In the genomic region with DNA sequence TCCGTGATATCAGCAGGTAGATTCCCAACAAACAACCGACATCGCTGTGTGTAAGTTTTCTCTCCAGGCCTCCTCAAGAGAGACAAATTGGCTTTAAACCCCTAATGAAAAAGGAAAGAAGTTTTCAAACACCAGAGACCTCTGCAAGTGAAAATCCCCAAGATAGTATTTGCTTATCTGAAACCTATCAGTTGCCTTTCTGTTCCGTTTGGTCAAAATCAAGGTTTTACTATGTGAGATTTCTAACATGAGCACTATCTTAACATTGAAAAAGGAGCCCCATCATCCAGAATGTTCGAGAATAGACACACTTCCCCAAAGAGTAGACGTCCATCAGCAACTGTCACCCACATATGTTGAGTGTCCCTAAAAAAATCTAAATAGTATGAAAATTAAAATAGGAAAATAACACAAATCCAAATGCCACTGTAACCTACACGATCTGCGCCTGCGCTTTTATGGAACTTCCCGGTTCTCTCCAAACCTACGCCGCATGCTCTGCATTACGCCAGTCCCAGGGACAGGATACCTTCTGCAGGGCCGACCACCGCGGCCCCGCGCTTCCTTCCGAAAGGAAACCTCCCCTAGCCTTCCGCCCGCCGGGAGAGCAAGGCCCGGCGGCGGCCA, we compare ENCODE assay signal across 8 cellular contexts. TPM values are rescaled to one million over a fixed set of nuclear protein-coding genes. Genes with fewer than 3 reads are reported as not detected.
DNase-seq lines count a peak whose midpoint lies in the region; ATAC-seq and TF ChIP-seq lines count a peak whose summit lies in the region.

No MANE protein-coding gene starts in this region.

- H3K9me3 Mint-ChIP-seq in CD4-positive, alpha-beta T cell: no peaks in the 10 kb centered on the region
- H3K9me3 Mint-ChIP-seq in endodermal cell: no peaks in the 10 kb centered on the region

- H3K18ac ChIP-seq in neuronal stem cell (ENCODE audit: low read length): no peak overlapping the region

- no peaks in the 10 kb centered on the region for H3K9me3 ChIP-seq in CD4-positive, alpha-beta T cell (ENCODE audit: control insufficient read depth, low read length)
- no peaks in the 10 kb centered on the region for H3K9me3 ChIP-seq in NT2/D1 (ENCODE audit: insufficient read depth, low read length)
- H3K9me3 ChIP-seq in endodermal cell (ENCODE audit: control insufficient read depth, low read length): no peaks in the 10 kb centered on the region
- H3K9me3 ChIP-seq in neuronal stem cell (replicated peaks in 1 of 2; ENCODE audit: control insufficient read depth in 2 of 2, insufficient read depth in 1 of 2, low read depth in 1 of 2, low read length in 2 of 2): no peaks in the 10 kb centered on the region

- POLR2A ChIA-PET in CD4-positive, alpha-beta T cell (lab: Charles Lee): interaction anchor here (0.8 to 1.1 kb wide), 3 partner anchors 10 to 113 kb away, joined by 3 to 6 read pairs (median 5); partner anchors contain the start of gene ZMYM1

- H3K4me2 ChIP-seq in neuronal stem cell (ENCODE audit: insufficient read depth, low read length, poor library complexity, severe bottlenecking): peak overlapping the region; percentile 47

- CTCF ChIA-PET in CD4-positive, alpha-beta T cell (lab: Charles Lee): no interaction called here

- H3K9ac ChIP-seq in NT2/D1 (ENCODE audit: insufficient read length, low read depth) (peak overlapping the region; percentile 87), endodermal cell (ENCODE audit: extremely low read depth, low read length, poor library complexity, severe bottlenecking) (peak overlapping the region; percentile 98), neuronal stem cell (ENCODE audit: low read depth, low read length, poor library complexity) (peak overlapping the region; percentile 83)

- H3K4me1 Mint-ChIP-seq in CD4-positive, alpha-beta T cell (ENCODE audit: low read depth): peaks cover 68% of the 10 kb centered on the region
- H3K4me1 Mint-ChIP-seq in endodermal cell: peaks cover 35% of the 10 kb centered on the region

- H3K4ac ChIP-seq in neuronal stem cell (ENCODE audit: low read length): no peak overlapping the region

- no peak for ATAC-seq in CD4-positive, alpha-beta T cell (ENCODE audit: poor library complexity)
- no peak for ATAC-seq in GM19467 (IDR thresholded peaks at IDR 0.05; ENCODE audit: unreplicated experiment)
- no peak for ATAC-seq in omental fat pad (ENCODE audit: low FRiP score)

- H3K27me3 ChIP-seq in CD4-positive, alpha-beta T cell (ENCODE audit: control insufficient read depth, insufficient read depth, low read length): no peaks in the 10 kb centered on the region
- H3K27me3 ChIP-seq in NT2/D1 (ENCODE audit: insufficient read depth, insufficient read length): no peaks in the 10 kb centered on the region
- no peaks in the 10 kb centered on the region for H3K27me3 ChIP-seq in endodermal cell (ENCODE audit: control insufficient read depth, insufficient read depth, low read length, poor library complexity, severe bottlenecking)
- H3K27me3 ChIP-seq in neuronal stem cell (ENCODE audit: control insufficient read depth in 3 of 3, insufficient read depth in 3 of 3, low read depth in 1 of 3, low read length in 3 of 3): no peaks in the 10 kb centered on the region

- intact Hi-C loops in CD4-positive, alpha-beta T cell (cut with DNase I, micrococcal nuclease): loop anchor here (2.0 to 10.0 kb wide), 7 partner anchors 109 to 573 kb away; partner anchors contain the start of genes CLSPN (in 1 of the 2), KIAA0319L (in 1 of the 2), NCDN (in 1 of the 2) and PSMB2 (in 1 of the 2)

- no peak overlapping the region for H2BK12ac ChIP-seq in neuronal stem cell (ENCODE audit: low read length)

- H3K36me3 ChIP-seq in NT2/D1 (ENCODE audit: insufficient read depth, insufficient read length, low read length) (peaks cover 54% of the 10 kb centered on the region), endodermal cell (ENCODE audit: control insufficient read depth, insufficient read depth, low read length) (peaks cover 52% of the 10 kb centered on the region), neuronal stem cell (replicated peaks in 1 of 2; ENCODE audit: control insufficient read depth in 2 of 2, insufficient read depth in 2 of 2, low read length in 2 of 2) (peaks cover 39 to 53% of the 10 kb centered on the region in 2 donors)

- H2BK15ac ChIP-seq in neuronal stem cell (ENCODE audit: low read length): no peak overlapping the region

- H3K4me3 ChIP-seq in NT2/D1 (ENCODE audit: insufficient read length, low read depth) (peak overlapping the region; percentile 89), endodermal cell (ENCODE audit: low read length) (peak overlapping the region; percentile 98), neuronal stem cell (ENCODE audit: low read length in 2 of 2) (peak overlapping the region; percentile 85 to 99)

- no peak overlapping the region for H2AFZ ChIP-seq in neuronal stem cell (ENCODE audit: low read length)

- no peak for TF ChIP-seq CTCF in CD4-positive, alpha-beta T cell (IDR thresholded peaks at IDR 0.05)
- TF ChIP-seq CTCF in endodermal cell (conservative IDR thresholded peaks at IDR 0.05) (no peak), omental fat pad (IDR thresholded peaks at IDR 0.05) (no peak)

- no peak overlapping the region for H4K8ac ChIP-seq in neuronal stem cell (ENCODE audit: low read depth, low read length)

- H4K91ac ChIP-seq in neuronal stem cell (ENCODE audit: low read depth, low read length, poor library complexity): no peak overlapping the region

- WGBS in endodermal cell (ENCODE audit: insufficient coverage in 1 of 2, insufficient read length in 1 of 2), 2 experiments: 0 to 4% methylated on average over 4 to 25 of the region's 25 CpGs
- no CpG with 5 or more reads among the region's 25 CpGs for WGBS in neuronal stem cell (ENCODE audit: extremely low coverage in 2 of 2, insufficient read length in 2 of 2, insufficient replicate concordance in 1 of 2), 2 donors

- no peak overlapping the region for H2AK5ac ChIP-seq in neuronal stem cell (ENCODE audit: low read depth, low read length)

- no peak overlapping the region for H3K27ac ChIP-seq in CD4-positive, alpha-beta T cell (ENCODE audit: low read depth, low read length)
- no peak overlapping the region for H3K27ac ChIP-seq in endodermal cell (ENCODE audit: low read depth, low read length)
- H3K27ac ChIP-seq in neuronal stem cell (replicated peaks; ENCODE audit: low read length): no peak overlapping the region

- peak overlapping the region; percentile 100 for H3K23ac ChIP-seq in neuronal stem cell (ENCODE audit: low read depth, low read length, poor library complexity)

- peak overlapping the region; percentile 92 for H3K4me3 Mint-ChIP-seq in CD4-positive, alpha-beta T cell
- H3K4me3 Mint-ChIP-seq in endodermal cell: peak overlapping the region; percentile 93

- H3K27ac Mint-ChIP-seq in CD4-positive, alpha-beta T cell: peak overlapping the region; percentile 97
- H3K27ac Mint-ChIP-seq in endodermal cell: peak overlapping the region; percentile 95

- no peak overlapping the region for H3K14ac ChIP-seq in neuronal stem cell (ENCODE audit: low read length)

- peak overlapping the region; percentile 98 for H2BK5ac ChIP-seq in neuronal stem cell (ENCODE audit: low read length)

- no peak for DNase-seq in CD4-positive, alpha-beta T cell
- DNase-seq in NT2/D1 (ENCODE audit: low read depth, low spot score) (no peak), endodermal cell (no peak), neuronal stem cell (ENCODE audit: low spot score) (no peak), RKO (ENCODE audit: low spot score) (no peak), omental fat pad (ENCODE audit: low spot score) (no peak), COLO668 (lab: John Stamatoyannopoulos, UW; ENCODE audit: unreplicated experiment) (no peak)

- H3K36me3 Mint-ChIP-seq in CD4-positive, alpha-beta T cell (ENCODE audit: low read depth): peaks cover 64% of the 10 kb centered on the region
- H3K36me3 Mint-ChIP-seq in endodermal cell (ENCODE audit: low read depth): peaks cover 53% of the 10 kb centered on the region

- no peaks in the 10 kb centered on the region for H3K27me3 Mint-ChIP-seq in CD4-positive, alpha-beta T cell
- peaks cover 2% of the 10 kb centered on the region for H3K27me3 Mint-ChIP-seq in endodermal cell (ENCODE audit: insufficient read depth)

- H3K4me1 ChIP-seq in NT2/D1 (ENCODE audit: insufficient read depth, insufficient read length): no peaks in the 10 kb centered on the region
- peaks cover 3% of the 10 kb centered on the region for H3K4me1 ChIP-seq in endodermal cell (ENCODE audit: control insufficient read depth, insufficient read depth, low read length)
- H3K4me1 ChIP-seq in neuronal stem cell (ENCODE audit: control insufficient read depth in 2 of 2, insufficient read depth in 1 of 2, low read depth in 1 of 2, low read length in 2 of 2): peaks cover 5 to 10% of the 10 kb centered on the region in 2 donors

- H2BK120ac ChIP-seq in neuronal stem cell (ENCODE audit: low read depth, low read length): no peak overlapping the region

- peaks cover 11% of the 10 kb centered on the region for H3K79me1 ChIP-seq in neuronal stem cell (ENCODE audit: low read depth, low read length)

RNA-seq across cellular contexts. Expression of gene SFPQ, which starts 1.4 kb away (rescaled TPM):
- total RNA-seq in CD4-positive, alpha-beta T cell: 100 to 1,000 TPM; 766 to 767 TPM
- total RNA-seq in endodermal cell (100 to 1,000 TPM; 350 to 491 TPM), omental fat pad (100 to 1,000 TPM; 182 to 432 (median 259) TPM)
- polyA plus RNA-seq in endodermal cell (2013, experiment 1 of 2): 290 TPM
- 263 TPM for polyA plus RNA-seq in endodermal cell (2013, experiment 2 of 2)
- 238 TPM for polyA plus RNA-seq in neuronal stem cell (2013, experiment 1 of 2)
- polyA plus RNA-seq in neuronal stem cell (2013, experiment 2 of 2): 240 TPM
